Comparison of ENCODE assay signal across 9 cellular contexts in genomic region chr10:26468691-26469090, GRCh38. TPM values are rescaled to one million over a fixed set of nuclear protein-coding genes. Genes with fewer than 3 reads are reported as not detected.
DNase-seq lines count a peak whose midpoint lies in the region; ATAC-seq and TF ChIP-seq lines count a peak whose summit lies in the region.
"Had no signal": no experiment of that assay in that cellular context is flagged by ENCODE, and none has a peak within 500 bp of the region (broad histone marks: within the 10 kb centered on the region; RNA-seq: fewer than 3 reads in every experiment).

No MANE protein-coding gene starts in this region.

- H3K4me3 ChIP-seq in GM06990 (replicated peaks; ENCODE audit: low read depth, low read length) (no peak overlapping the region), esophagus muscularis mucosa (no peak overlapping the region), WERI-Rb-1 (ENCODE audit: low read depth, low read length) (no peak overlapping the region), mammary epithelial cell (replicated peaks in 1 of 3; ENCODE audit: insufficient read depth in 1 of 3, low read depth in 2 of 3, low read length in 3 of 3) (no peak overlapping the region)
- H3K4me3 ChIP-seq: colonic mucosa had no signal

- dilution Hi-C loops in mammary epithelial cell (cut with HindIII; ENCODE audit: low sequenced_read_pairs): no loop called here

- ATAC-seq in GM21515 (IDR thresholded peaks at IDR 0.05; ENCODE audit: unreplicated experiment): peak; percentile 64

- no peak for TF ChIP-seq EP300 in esophagus muscularis mucosa (IDR thresholded peaks at IDR 0.05)

- H3K9me3 ChIP-seq in KOPT-K1 (ENCODE audit: insufficient read depth, low read length, poor library complexity, severe bottlenecking): no peaks in the 10 kb centered on the region
- H3K9me3 ChIP-seq in esophagus muscularis mucosa: no peaks in the 10 kb centered on the region
- no peaks in the 10 kb centered on the region for H3K9me3 ChIP-seq in WERI-Rb-1 (ENCODE audit: severe bottlenecking)
- H3K9me3 ChIP-seq in mammary epithelial cell (replicated peaks; ENCODE audit: insufficient read depth, low read length): peaks cover 10% of the 10 kb centered on the region
- H3K9me3 ChIP-seq: colonic mucosa had no signal

- H3K4me1 ChIP-seq in esophagus muscularis mucosa (no peaks in the 10 kb centered on the region), mammary epithelial cell (ENCODE audit: insufficient read depth, low read length) (no peaks in the 10 kb centered on the region)
- H3K4me1 ChIP-seq: colonic mucosa had no signal

- DNase-seq in GM06990 (ENCODE audit: extremely low read depth, insufficient read length) (peak; percentile 68), esophagus muscularis mucosa (ENCODE audit: extremely low spot score) (peak; percentile 72), WERI-Rb-1 (no peak), erythroblast (lab: John Stamatoyannopoulos, UW) (no peak), kidney glomerular epithelial cell (lab: John Stamatoyannopoulos, UW) (no peak), mammary epithelial cell (no peak)
- DNase-seq: colonic mucosa had no signal

- TF ChIP-seq CTCF in GM06990 (IDR thresholded peaks at IDR 0.05; ENCODE audit: insufficient read depth, low read length, poor library complexity, severe bottlenecking) (no peak), esophagus muscularis mucosa (IDR thresholded peaks at IDR 0.05) (no peak), WERI-Rb-1 (IDR thresholded peaks at IDR 0.05; ENCODE audit: low read depth, low read length) (no peak), mammary epithelial cell (conservative IDR thresholded peaks at IDR 0.05 in 1 of 2, IDR thresholded peaks at IDR 0.05 in 1 of 2; ENCODE audit: extremely low read depth in 1 of 2, insufficient read depth in 1 of 2, low read depth in 1 of 2, low read length in 2 of 2) (no peak)

- no TSS peak for BruUV-seq in mammary epithelial cell (replicated peaks; lab: Mats Ljungman, UMichigan)

- TF ChIP-seq POLR2A in esophagus muscularis mucosa (IDR thresholded peaks at IDR 0.05; ENCODE audit: low read depth) (no peak), erythroblast (IDR thresholded peaks at IDR 0.05; ENCODE audit: low read length) (no peak)

- CTCF ChIA-PET in mammary epithelial cell (lab: Charles Lee; ENCODE audit: low non-redundant PET): no interaction called here

- H3K36me3 ChIP-seq in GM06990 (ENCODE audit: control insufficient read depth, insufficient read depth, low read length) (no peaks in the 10 kb centered on the region), KOPT-K1 (ENCODE audit: insufficient read depth, low read length) (0 out of 2 replicates have a peak, but pooled peaks cover 5% of the 10 kb centered on the region), esophagus muscularis mucosa (no peaks in the 10 kb centered on the region), WERI-Rb-1 (no peaks in the 10 kb centered on the region), mammary epithelial cell (ENCODE audit: insufficient read depth, low read length) (no peaks in the 10 kb centered on the region)
- H3K36me3 ChIP-seq: colonic mucosa had no signal

- WGBS in esophagus muscularis mucosa: 79% methylated on average over 5 of the region's 6 CpGs
- 49% methylated on average over 5 of the region's 6 CpGs for WGBS in mammary epithelial cell (ENCODE audit: low coverage, missing lambda C conversion rate)

- no peaks in the 10 kb centered on the region for H3K79me2 ChIP-seq in mammary epithelial cell (ENCODE audit: insufficient read depth, low read length)

- H2AFZ ChIP-seq in mammary epithelial cell (ENCODE audit: low read depth, low read length): no peak overlapping the region

- no peak overlapping the region for H3K4me2 ChIP-seq in mammary epithelial cell (ENCODE audit: insufficient read depth, low read depth, low read length)

- intact Hi-C loops in esophagus muscularis mucosa (cut with DNase I): no loop called here
- intact Hi-C loops in mammary epithelial cell (cut with micrococcal nuclease): no loop called here

- H3K27me3 ChIP-seq in GM06990 (replicated peaks; ENCODE audit: control insufficient read depth, insufficient read depth, low read length) (no peaks in the 10 kb centered on the region), esophagus muscularis mucosa (no peaks in the 10 kb centered on the region), WERI-Rb-1 (ENCODE audit: insufficient read depth, low read depth, severe bottlenecking) (no peaks in the 10 kb centered on the region), mammary epithelial cell (ENCODE audit: insufficient read depth, low read length) (no peaks in the 10 kb centered on the region)
- H3K27me3 ChIP-seq: colonic mucosa had no signal

- no peaks in the 10 kb centered on the region for H4K20me1 ChIP-seq in mammary epithelial cell (ENCODE audit: insufficient read depth, low read length)

- H3K9ac ChIP-seq in mammary epithelial cell (ENCODE audit: insufficient read depth, low read length): no peak overlapping the region

- H3K27ac ChIP-seq in KOPT-K1 (ENCODE audit: low read depth, low read length, poor library complexity, severe bottlenecking): peak overlapping the region; percentile 50
- H3K27ac ChIP-seq in esophagus muscularis mucosa (replicated peaks in 1 of 4): no peak overlapping the region
- no peak overlapping the region for H3K27ac ChIP-seq in WERI-Rb-1
- H3K27ac ChIP-seq in mammary epithelial cell (ENCODE audit: insufficient read depth, low read depth, low read length): no peak overlapping the region
- H3K27ac ChIP-seq: colonic mucosa had no signal

- in situ Hi-C loops in mammary epithelial cell (cut with MboI; ENCODE audit: low sequenced_read_pairs in 2 of 2): no loop called here

RNA-seq across cellular contexts. Expression of gene APBB1IP, which starts 30.6 kb away (rescaled TPM):
- 1 to 10 TPM; 2.6 to 6.2 (median 5.1) TPM for total RNA-seq in esophagus muscularis mucosa
- not detected for total RNA-seq in mammary epithelial cell
- polyA plus RNA-seq in mammary epithelial cell: not detected
- polyA minus RNA-seq in mammary epithelial cell: not detected

Comparison
In these comparisons a context has a peak if more than half of its experiments do, and no peak if none do; other contexts are left out.
1. DNase-seq: peak in GM06990 (single experiment) and esophagus muscularis mucosa (single experiment); none in WERI-Rb-1 (single experiment), erythroblast (0 of 2), kidney glomerular epithelial cell (single experiment) and mammary epithelial cell (single experiment).